ENCODE assay signal across 11 cellular contexts in the genomic region with DNA sequence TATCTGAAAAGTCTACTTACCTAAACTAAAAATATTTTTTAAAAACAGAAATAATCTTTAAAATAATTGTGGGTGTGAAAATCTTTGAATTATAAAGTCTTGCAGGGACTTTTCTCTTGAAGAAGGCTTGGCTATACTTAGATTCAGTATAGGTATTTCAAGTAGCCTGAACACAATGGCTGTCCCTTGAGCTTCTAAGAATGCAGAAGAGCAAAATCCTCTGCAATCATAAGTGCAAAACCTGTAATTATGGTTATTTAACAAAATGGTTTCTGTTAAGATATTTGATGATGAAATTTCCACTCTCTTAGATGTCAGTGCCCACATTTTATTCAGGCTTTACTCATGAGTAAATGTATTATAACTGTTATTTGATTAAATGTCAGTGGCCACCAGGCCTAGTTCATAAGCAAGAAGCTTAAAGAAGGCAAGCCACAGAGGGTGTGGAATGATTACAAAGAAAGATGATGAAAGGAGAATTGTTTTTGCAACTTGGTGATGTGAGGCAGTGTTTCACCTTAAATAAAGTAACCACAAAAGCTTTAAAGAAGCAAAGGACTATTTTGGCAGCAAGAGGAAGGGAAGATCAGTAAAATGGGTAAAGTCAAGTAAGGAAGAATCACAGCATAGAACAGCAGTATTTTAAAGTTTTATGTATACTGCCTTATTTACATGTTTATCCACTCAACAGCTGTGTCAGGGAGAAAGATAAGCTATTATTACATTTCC.
DNase-seq lines count a peak whose midpoint lies in the region; TF ChIP-seq lines count a peak whose summit lies in the region.
"Had no signal": no experiment of that assay in that cellular context is flagged by ENCODE, and none has a peak within 500 bp of the region (broad histone marks: within the 10 kb centered on the region; RNA-seq: fewer than 3 reads in every experiment).

No MANE protein-coding gene starts in this region.

- peak; percentile 63 for DNase-seq in mammary epithelial cell
- DNase-seq in breast epithelium (ENCODE audit: low spot score in 2 of 2): no peak
- DNase-seq in amniotic epithelial cell (ENCODE audit: low read depth): peak; percentile 84
- DNase-seq in NCI-H1092 (lab: John Stamatoyannopoulos, UW): no peak
- no peak for DNase-seq in ureter (ENCODE audit: low spot score)
- DNase-seq in posterior cingulate gyrus: no peak
- DNase-seq: BE2C; NCI-H69; stimulated activated CD4-positive, alpha-beta T cell treated with anti-CD3 and anti-CD28 coated beads, Interleukin-12 subunit alpha, Interleukin-12 subunit beta, amount 100 ng/mL, for 4 hours had no signal

- dilution Hi-C loops in mammary epithelial cell (cut with HindIII; ENCODE audit: low sequenced_read_pairs): no loop called here

- H4K20me1 ChIP-seq in mammary epithelial cell (ENCODE audit: insufficient read depth, low read length) (no peaks in the 10 kb centered on the region), KMS-11 (ENCODE audit: insufficient read depth) (no peaks in the 10 kb centered on the region)

- no TSS peak for BruUV-seq in mammary epithelial cell (replicated peaks; lab: Mats Ljungman, UMichigan)

- H3K4me1 ChIP-seq in mammary epithelial cell (ENCODE audit: insufficient read depth, low read length) (no peaks in the 10 kb centered on the region), breast epithelium (no peaks in the 10 kb centered on the region), KMS-11 (ENCODE audit: low read depth, poor library complexity, severe bottlenecking) (peaks cover 83% of the 10 kb centered on the region), thymus (ENCODE audit: control insufficient read depth, insufficient read depth, low read length) (peaks cover 2% of the 10 kb centered on the region)
- H3K4me1 ChIP-seq: BE2C had no signal

- TF ChIP-seq CTCF in mammary epithelial cell (conservative IDR thresholded peaks at IDR 0.05 in 1 of 2, IDR thresholded peaks at IDR 0.05 in 1 of 2; ENCODE audit: extremely low read depth in 1 of 2, insufficient read depth in 1 of 2, low read depth in 1 of 2, low read length in 2 of 2) (no peak), breast epithelium (IDR thresholded peaks at IDR 0.05) (no peak), KMS-11 (conservative IDR thresholded peaks at IDR 0.05; ENCODE audit: low read depth, low read length) (no peak; the same call in 1 of the 2 replicates)

- H3K9me3 ChIP-seq in mammary epithelial cell (replicated peaks; ENCODE audit: insufficient read depth, low read length) (peaks cover 11% of the 10 kb centered on the region), breast epithelium (no peaks in the 10 kb centered on the region), thymus (ENCODE audit: control insufficient read depth) (no peaks in the 10 kb centered on the region)
- H3K9me3 ChIP-seq: BE2C had no signal

- no peak overlapping the region for H3K4me3 ChIP-seq in mammary epithelial cell (replicated peaks in 1 of 3; ENCODE audit: insufficient read depth in 1 of 3, low read depth in 2 of 3, low read length in 3 of 3)
- H3K4me3 ChIP-seq in breast epithelium: no peak overlapping the region
- no peak overlapping the region for H3K4me3 ChIP-seq in KMS-11 (IDR thresholded peaks at IDR 0.05; ENCODE audit: insufficient read depth, low read depth, low read length)
- H3K4me3 ChIP-seq in thymus (ENCODE audit: low read length): no peak overlapping the region

- no peak overlapping the region for H2AFZ ChIP-seq in mammary epithelial cell (ENCODE audit: low read depth, low read length)
- peak overlapping the region; percentile 20; the same call in 1 of the 2 replicates for H2AFZ ChIP-seq in KMS-11 (ENCODE audit: low read depth)

- H3K36me3 ChIP-seq in mammary epithelial cell (ENCODE audit: insufficient read depth, low read length): no peaks in the 10 kb centered on the region
- no peaks in the 10 kb centered on the region for H3K36me3 ChIP-seq in breast epithelium
- no peaks in the 10 kb centered on the region for H3K36me3 ChIP-seq in KMS-11 (ENCODE audit: insufficient read depth)
- H3K36me3 ChIP-seq in thymus (ENCODE audit: control insufficient read depth, insufficient read depth): no peaks in the 10 kb centered on the region
- H3K36me3 ChIP-seq: BE2C had no signal

- no peak for TF ChIP-seq POLR2A in breast epithelium (IDR thresholded peaks at IDR 0.05)

- no peaks in the 10 kb centered on the region for H3K79me2 ChIP-seq in mammary epithelial cell (ENCODE audit: insufficient read depth, low read length)
- H3K79me2 ChIP-seq in KMS-11 (ENCODE audit: insufficient read depth, low read depth): peaks cover 3% of the 10 kb centered on the region; the same call in 1 of the 2 replicates

- intact Hi-C loops in mammary epithelial cell (cut with micrococcal nuclease): no loop called here
- intact Hi-C loops in breast epithelium (cut with DNase I; ENCODE audit: low total_unique reads): no loop called here
- intact Hi-C loops in posterior cingulate gyrus (cut with DNase I): no loop called here

- no peak overlapping the region for H3K27ac ChIP-seq in mammary epithelial cell (ENCODE audit: insufficient read depth, low read depth, low read length)
- H3K27ac ChIP-seq in breast epithelium: no peak overlapping the region
- H3K27ac ChIP-seq in KMS-11: peak overlapping the region; percentile 96
- peak overlapping the region; percentile 8 for H3K27ac ChIP-seq in thymus (ENCODE audit: low read depth)

- H3K9ac ChIP-seq in mammary epithelial cell (ENCODE audit: insufficient read depth, low read length) (no peak overlapping the region), KMS-11 (peak overlapping the region; percentile 59)

- H3K27me3 ChIP-seq in mammary epithelial cell (ENCODE audit: insufficient read depth, low read length) (no peaks in the 10 kb centered on the region), breast epithelium (no peaks in the 10 kb centered on the region), KMS-11 (ENCODE audit: insufficient read depth, low read depth) (no peaks in the 10 kb centered on the region), thymus (ENCODE audit: control insufficient read depth, insufficient read depth) (no peaks in the 10 kb centered on the region)
- H3K27me3 ChIP-seq: BE2C had no signal

- CTCF ChIA-PET in mammary epithelial cell (lab: Charles Lee; ENCODE audit: low non-redundant PET): interaction anchor here (0.7 kb wide), 1 partner anchor 321 kb away, joined by 3 read pairs; no protein-coding TSS in a partner anchor

- H3K4me2 ChIP-seq in mammary epithelial cell (ENCODE audit: insufficient read depth, low read depth, low read length) (no peak overlapping the region), KMS-11 (peak overlapping the region; percentile 77)

- in situ Hi-C loops in mammary epithelial cell (cut with MboI; ENCODE audit: low sequenced_read_pairs in 2 of 2): no loop called here

Comparison
In these comparisons a context has a peak if more than half of its experiments do, and no peak if none do; other contexts are left out.
1. DNase-seq: peak in mammary epithelial cell (single experiment) and amniotic epithelial cell (single experiment); none in breast epithelium (0 of 2), NCI-H1092 (single experiment), ureter (single experiment) and posterior cingulate gyrus (0 of 10).
2. H3K27ac ChIP-seq: peak in KMS-11 (single experiment) and thymus (single experiment); none in mammary epithelial cell (single experiment) and breast epithelium (0 of 2).